25 cellular contexts compared by ENCODE assay signal in the genomic region with DNA sequence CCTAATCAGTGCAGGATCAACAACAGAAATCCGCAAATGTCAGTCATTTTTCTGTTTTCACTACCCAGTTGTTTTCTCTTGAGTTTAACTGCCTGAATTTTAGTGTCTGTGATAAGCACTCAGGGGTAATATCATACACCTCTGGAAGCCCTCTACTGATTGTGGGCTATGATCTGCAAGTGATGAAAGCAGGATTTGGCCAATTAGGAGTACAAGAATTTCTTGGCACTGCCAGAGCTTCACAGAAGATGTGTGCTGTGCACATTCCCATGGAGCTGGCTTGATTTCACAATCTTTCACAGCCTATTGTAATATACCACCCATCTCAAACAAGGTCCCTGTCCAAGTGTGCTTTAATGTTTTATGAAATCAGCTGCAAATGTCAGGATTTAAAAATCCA. TPM values are rescaled to one million over a fixed set of nuclear protein-coding genes. Genes with fewer than 3 reads are reported as not detected.
DNase-seq lines count a peak whose midpoint lies in the region; ATAC-seq, FAIRE-seq and TF ChIP-seq lines count a peak whose summit lies in the region.
"Had no signal": no experiment of that assay in that cellular context is flagged by ENCODE, and none has a peak within 500 bp of the region (broad histone marks: within the 10 kb centered on the region; RNA-seq: fewer than 3 reads in every experiment).

No MANE protein-coding gene starts in this region.

- H3K36me3 ChIP-seq in left ventricle myocardium inferior (no peaks in the 10 kb centered on the region), H1 (ENCODE audit: control insufficient read depth in 2 of 4, insufficient read depth in 4 of 4, low read length in 3 of 4) (no peaks in the 10 kb centered on the region), liver (ENCODE audit: control insufficient read depth in 4 of 4, insufficient read depth in 3 of 4, low read depth in 1 of 4, low read length in 3 of 4) (no peaks in the 10 kb centered on the region)

- TF ChIP-seq RAD21 in H1 (IDR thresholded peaks at IDR 0.05 in 1 of 2, conservative IDR thresholded peaks at IDR 0.05 in 1 of 2; ENCODE audit: low read depth in 2 of 2, low read length in 2 of 2) (no peak), liver (IDR thresholded peaks at IDR 0.05) (peak; percentile 29 to 52)

- H3K4me3 ChIP-seq in left ventricle myocardium inferior (no peak overlapping the region), H1 (ENCODE audit: extremely low read depth in 1 of 4, insufficient read depth in 2 of 4, low read depth in 3 of 4, low read length in 4 of 4) (no peak overlapping the region), liver (ENCODE audit: low read depth in 1 of 3, low read length in 3 of 3) (peak overlapping the region; percentile 59 to 93 (median 76))

- no peak overlapping the region for H3K27ac Mint-ChIP-seq in T-cell
- H3K27ac Mint-ChIP-seq: H9 had no signal

- H2BK15ac ChIP-seq in H1 (ENCODE audit: low read length), result no peak overlapping the region

- H3K27me3 Mint-ChIP-seq in T-cell, result peaks cover 7 to 9% of the 10 kb centered on the region in 2 donors

- no peaks in the 10 kb centered on the region for H3K23me2 ChIP-seq in H1 (ENCODE audit: low read depth, low read length)

- 100% methylated on average over 1 of the region's 1 CpG; no CpG with 5 or more reads in 1 of the 2 experiments for WGBS in H1 (ENCODE audit: extremely low coverage in 1 of 2, insufficient coverage in 1 of 2, insufficient read length in 1 of 2, insufficient replicate concordance in 2 of 2, low coverage in 1 of 2, low lambda C conversion rate in 2 of 2, missing lambda C conversion rate in 1 of 2), 2 experiments
- WGBS in liver, result 46% methylated on average over 1 of the region's 1 CpG

- TF ChIP-seq POLR2A in H1 (IDR thresholded peaks at IDR 0.05; ENCODE audit: control extremely low read depth in 1 of 2, low read depth in 2 of 2, low read length in 2 of 2), result no peak

- no peak for TF ChIP-seq EP300 in H1 (IDR thresholded peaks at IDR 0.05; ENCODE audit: borderline replicate concordance in 1 of 2, low read depth in 2 of 2, low read length in 2 of 2)

- H3K9me3 ChIP-seq in left ventricle myocardium inferior (replicated peaks), result no peaks in the 10 kb centered on the region
- no peaks in the 10 kb centered on the region for H3K9me3 ChIP-seq in H1 (ENCODE audit: insufficient read depth in 2 of 2, low read depth in 1 of 2, low read length in 1 of 2)
- H3K9me3 ChIP-seq in liver (ENCODE audit: control insufficient read depth in 4 of 4, low read length in 3 of 4), result no peaks in the 10 kb centered on the region

- no peaks in the 10 kb centered on the region for H3K4me1 Mint-ChIP-seq in T-cell

- POLR2A ChIA-PET in H1 (lab: Charles Lee; ENCODE audit: partially characterized antibody) (no interaction called here), T-cell (lab: Charles Lee) (no interaction called here)

- H3K27ac ChIP-seq in left ventricle myocardium inferior (replicated peaks) (no peak overlapping the region), H1 (ENCODE audit: low read depth, low read length) (no peak overlapping the region), liver (ENCODE audit: low read depth in 1 of 2, low read length in 2 of 2) (peak overlapping the region; percentile 88 to 95)

- H4K8ac ChIP-seq in H1 (ENCODE audit: extremely low read depth, insufficient read depth, low read length), result no peak overlapping the region

- H2AFZ ChIP-seq in H1 (ENCODE audit: low read length), result no peak overlapping the region

- peak overlapping the region; percentile 42 for H4K91ac ChIP-seq in H1 (replicated peaks; ENCODE audit: insufficient read length, low read length)

- H3K56ac ChIP-seq in H1 (replicated peaks; ENCODE audit: insufficient read length, low read depth, low read length), result no peak overlapping the region

- H3K4ac ChIP-seq in H1 (replicated peaks; ENCODE audit: insufficient read length, low read depth, low read length), result no peak overlapping the region

- intact Hi-C loops in Right ventricle myocardium superior (cut with DNase I), result no loop called here
- intact Hi-C loops in left ventricle myocardium inferior (cut with micrococcal nuclease), result no loop called here

- DNase-seq in Right ventricle myocardium superior (no peak), left ventricle myocardium inferior (no peak), H1 (ENCODE audit: low read depth in 1 of 2, low spot score in 2 of 2) (no peak), hepatic stellate cell (ENCODE audit: low spot score) (no peak), T-cell (no peak)
- DNase-seq: 8988T, ACHN, Calu3, DMS153, H9, IMR-90, KG1, NCI-H1048, NCI-H1417, NCI-H1694, NCI-H2029 treated with DMSO at 0.1 percent for 48 hours, NCI-H526 treated with DMSO at 0.1 percent for 48 hours, RPMI8226, SHP77 had no signal

- H2BK12ac ChIP-seq in H1 (ENCODE audit: low read depth, low read length), result no peak overlapping the region

- H3K36me3 Mint-ChIP-seq in T-cell, result no peaks in the 10 kb centered on the region

- no peak overlapping the region for H3K23ac ChIP-seq in H1 (ENCODE audit: insufficient read length)

- TF ChIP-seq CTCF in left ventricle myocardium inferior (IDR thresholded peaks at IDR 0.05; ENCODE audit: borderline replicate concordance) (no peak), H1 (IDR thresholded peaks at IDR 0.05; ENCODE audit: control extremely low read depth in 1 of 3, insufficient read depth in 1 of 3, low read depth in 1 of 3, low read length in 3 of 3) (no peak), liver (IDR thresholded peaks at IDR 0.05; ENCODE audit: low read depth, low read length, missing input control) (no peak)

- no peak overlapping the region for H4K5ac ChIP-seq in H1 (ENCODE audit: insufficient read length, low read depth, low read length)

- no peak overlapping the region for H2BK20ac ChIP-seq in H1 (ENCODE audit: low read length)

- H2AK5ac ChIP-seq in H1 (ENCODE audit: low read depth, low read length), result no peak overlapping the region

- ATAC-seq in Right ventricle myocardium superior (ENCODE audit: poor library complexity) (peak; percentile 64), GM18909 (IDR thresholded peaks at IDR 0.05; ENCODE audit: poor library complexity, unreplicated experiment) (no peak), T-cell (replicated peaks in 1 of 4) (no peak)

- H3K79me1 ChIP-seq in H1 (ENCODE audit: low read depth, low read length), result no peaks in the 10 kb centered on the region

- no peak overlapping the region for H3K18ac ChIP-seq in H1 (ENCODE audit: extremely low read depth, low read length)

- no peaks in the 10 kb centered on the region for H3K9me3 Mint-ChIP-seq in T-cell
- H3K9me3 Mint-ChIP-seq: H9 had no signal

- CTCF ChIA-PET in H1 (lab: Charles Lee; ENCODE audit: partially characterized antibody) (interaction anchor here (0.6 to 3.7 kb wide), 6 partner anchors 21 to 657 kb away, joined by 3 to 16 read pairs (median 3); no protein-coding TSS in a partner anchor), T-cell (lab: Charles Lee) (no interaction called here)

- H3K4me1 ChIP-seq in left ventricle myocardium inferior (peaks cover 12% of the 10 kb centered on the region), H1 (replicated peaks in 1 of 4; ENCODE audit: control insufficient read depth in 3 of 4, insufficient read depth in 4 of 4, low read length in 3 of 4) (peaks cover 0 to 8% (median 1%) of the 10 kb centered on the region in 4 experiments; a peak in 3 of 7 replicates), liver (ENCODE audit: control insufficient read depth in 4 of 4, insufficient read depth in 4 of 4, low read length in 3 of 4) (peaks cover 7 to 48% (median 37%) of the 10 kb centered on the region in 4 donors)

- no peak overlapping the region for H3K14ac ChIP-seq in H1 (ENCODE audit: insufficient read length)

- H3K79me2 ChIP-seq in H1 (ENCODE audit: control insufficient read depth in 1 of 2, insufficient read depth in 2 of 2, low read length in 2 of 2), result no peaks in the 10 kb centered on the region

- no peaks in the 10 kb centered on the region for H4K20me1 ChIP-seq in H1 (replicated peaks in 1 of 2; ENCODE audit: control insufficient read depth in 1 of 2, insufficient read depth in 2 of 2, low read length in 2 of 2)

- no peak overlapping the region for H2BK120ac ChIP-seq in H1 (replicated peaks; ENCODE audit: low read depth, low read length)

- H3K27me3 ChIP-seq in left ventricle myocardium inferior (ENCODE audit: low read depth) (no peaks in the 10 kb centered on the region), H1 (replicated peaks in 1 of 4; ENCODE audit: control insufficient read depth in 3 of 4, extremely low read depth in 1 of 4, insufficient read depth in 3 of 4, low read length in 3 of 4) (no peaks in the 10 kb centered on the region), liver (ENCODE audit: control insufficient read depth in 4 of 4, insufficient read depth in 4 of 4, low read length in 3 of 4) (no peaks in the 10 kb centered on the region)

- no peak for FAIRE-seq in H1 (lab: Jason Lieb, UNC)
- FAIRE-seq: HTR-8/SVneo had no signal

- H3K4me3 Mint-ChIP-seq in T-cell, result no peak overlapping the region
- H3K4me3 Mint-ChIP-seq: H9 had no signal

- no peak overlapping the region for H3K4me2 ChIP-seq in H1 (ENCODE audit: insufficient read depth in 1 of 2, low read depth in 2 of 2, low read length in 2 of 2)

- H3K9ac ChIP-seq in H1 (replicated peaks in 1 of 4; ENCODE audit: extremely low read depth in 1 of 4, low read depth in 3 of 4, low read length in 3 of 4) (no peak overlapping the region), liver (ENCODE audit: low read depth in 1 of 2, low read length in 2 of 2) (peak overlapping the region; percentile 75 to 93)

- H2BK5ac ChIP-seq in H1 (ENCODE audit: low read depth, low read length), result no peak overlapping the region

RNA-seq across cellular contexts. Expression of gene TDRD15, which starts 27.3 kb away (rescaled TPM):
- total RNA-seq in Right ventricle myocardium superior (not detected), left ventricle myocardium inferior (not detected), liver (under 1 TPM; 0.59 to 0.75 TPM), T-cell (not detected)
- total RNA-seq in H1 (2021; fragmentation: NEBNext Ultra II Directional; extraction: Animal tissue kit (Norgen Biotek cat#: 25700)), result not detected in 2 replicates
- polyA plus RNA-seq in H1 (2011; rRNA removed) (not detected in 2 replicates), liver (under 1 TPM; 0.09 to 0.25 TPM)
- not detected for polyA plus RNA-seq in H1 (2011; cell fraction: cytosol; rRNA removed)
- polyA plus RNA-seq in H1 (2011; cell fraction: nucleus; rRNA removed), result not detected
- polyA plus RNA-seq in H1 (2012, experiment 1 of 2), result not detected in 4 replicates
- polyA plus RNA-seq in H1 (2012, experiment 2 of 2), result not detected
- not detected for polyA plus RNA-seq in H1 (2013, experiment 1 of 2)
- not detected for polyA plus RNA-seq in H1 (2013, experiment 2 of 2)
- polyA minus RNA-seq in H1 (2011; rRNA and poly(A)+ RNA removed), result not detected in 2 replicates
- polyA minus RNA-seq in H1 (2011; cell fraction: cytosol; rRNA and poly(A)+ RNA removed), result not detected
- polyA minus RNA-seq in H1 (2011; cell fraction: nucleus; rRNA and poly(A)+ RNA removed), result not detected
- total RNA-seq: Calu3, H9, IMR-90, NCI-H460 had no signal
- polyA plus RNA-seq: BJ, IMR-90 had no signal

RNA-seq across cellular contexts. Expression of gene APOB, which starts 52.6 kb away (rescaled TPM):
- total RNA-seq in Right ventricle myocardium superior (8.5 TPM), left ventricle myocardium inferior (9.1 TPM), liver (1,000 to 10,000 TPM; 2,357 to 2,949 TPM), T-cell (1 to 10 TPM in 3 of 5 donors, not detected in 2; 1.2 to 2.0 (median 1.9) TPM)
- 0.52 and 0.61 TPM in 2 replicates for total RNA-seq in H1 (2021; fragmentation: NEBNext Ultra II Directional; extraction: Animal tissue kit (Norgen Biotek cat#: 25700))
- polyA plus RNA-seq in H1 (2011; rRNA removed) (0.08 and 0.15 TPM in 2 replicates), liver (100 to 1,000 TPM; 431 to 570 TPM)
- polyA plus RNA-seq in H1 (2011; cell fraction: cytosol; rRNA removed), result 0.28 TPM
- polyA plus RNA-seq in H1 (2011; cell fraction: nucleus; rRNA removed), result 0.29 TPM
- 0.11 to 0.39 TPM (median 0.23 TPM) in 4 replicates for polyA plus RNA-seq in H1 (2012, experiment 1 of 2)
- polyA plus RNA-seq in H1 (2012, experiment 2 of 2), result 0.09 TPM
- 0.47 TPM for polyA plus RNA-seq in H1 (2013, experiment 1 of 2)
- 0.39 TPM for polyA plus RNA-seq in H1 (2013, experiment 2 of 2)
- polyA minus RNA-seq in H1 (2011; rRNA and poly(A)+ RNA removed), result 1.0 and 2.0 TPM in 2 replicates
- 0.66 TPM for polyA minus RNA-seq in H1 (2011; cell fraction: cytosol; rRNA and poly(A)+ RNA removed)
- polyA minus RNA-seq in H1 (2011; cell fraction: nucleus; rRNA and poly(A)+ RNA removed), result 1.00 TPM
- total RNA-seq: NCI-H460, SK-MEL-5 had no signal
- polyA plus RNA-seq: IMR-90 had no signal

Comparison
In these comparisons a context has a peak if more than half of its experiments do, and no peak if none do; other contexts are left out.
1. H3K27ac ChIP-seq: peak in liver (2 of 2); none in left ventricle myocardium inferior (single experiment) and H1 (single experiment).
2. H3K4me3 ChIP-seq: peak in liver (3 of 3); none in left ventricle myocardium inferior (single experiment) and H1 (0 of 4).
3. H3K9ac ChIP-seq: peak in liver (2 of 2); none in H1 (0 of 4).
4. RNA of gene APOB, which starts 52.6 kb away (total RNA-seq): 2,357 to 2,949 TPM in liver; 9.1 TPM in left ventricle myocardium inferior (single experiment), 8.5 TPM in Right ventricle myocardium superior (single experiment), 1.2 to 2.0 TPM in T-cell and 0.52 to 0.61 TPM in H1; every median in the first group is over 100 times any median in the second.